In the genomic region with DNA sequence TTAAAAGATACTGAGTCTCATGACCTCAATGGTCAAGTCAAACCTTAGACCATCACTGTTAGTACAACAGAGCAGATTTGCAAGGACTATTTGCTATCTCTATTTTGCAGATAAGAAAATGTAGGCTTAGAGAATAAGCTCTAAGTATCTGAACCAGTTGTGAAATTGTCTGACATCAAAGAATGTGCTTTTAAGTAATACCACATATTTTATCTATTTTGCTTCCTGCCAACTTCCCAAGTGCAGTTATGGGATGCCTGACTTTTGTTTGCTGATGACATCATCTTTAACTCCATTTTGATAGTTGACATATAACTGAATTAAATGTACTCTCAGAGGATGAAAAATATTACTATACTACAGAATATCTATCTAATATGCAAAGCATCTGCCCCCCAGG, we compare ENCODE assay signal across 22 cellular contexts.
"Had no signal": no experiment of that assay in that cellular context is flagged by ENCODE, and none has a peak within 500 bp of the region (broad histone marks: within the 10 kb centered on the region; RNA-seq: fewer than 3 reads in every experiment).

No MANE protein-coding gene starts in this region.

- H3K4me3 ChIP-seq: left ventricle myocardium inferior, pancreas, prostate gland, sigmoid colon, stomach, thyroid gland, upper lobe of left lung had no signal

- H3K4me1 ChIP-seq: left ventricle myocardium inferior, pancreas, prostate gland, stomach, thyroid gland, upper lobe of left lung had no signal

- H3K27me3 ChIP-seq: pancreas, sigmoid colon, stomach, thyroid gland, upper lobe of left lung had no signal

- DNase-seq: activated CD4-positive, alpha-beta memory T cell treated with anti-CD3 and anti-CD28 coated beads, Interleukin-2, amount 10 ng/mL, durations not matched to agents 7 days and 5 days; activated CD4-positive, alpha-beta T cell treated with anti-CD3 and anti-CD28 coated beads, Interleukin-2, amount 10 ng/mL, durations not matched to agents 24 days and 14 days; activated CD4-positive, CD25-positive, alpha-beta regulatory T cell treated with anti-CD3 and anti-CD28 coated beads, Interleukin-2, amount 50 U/mL, for 72 hours; activated CD8-positive, alpha-beta memory T cell treated with anti-CD3 and anti-CD28 coated beads, Interleukin-2, amount 50 U/mL, for 48 hours; activated gamma-delta T cell; activated T-cell treated with anti-CD3 and anti-CD28 coated beads, Interleukin-2, amount 50 U/mL, for 24 hours; aorta; caudate nucleus; islet precursor cell; left ventricle myocardium inferior; nephron progenitor cell; pancreas; retina; sigmoid colon; small intestine; stimulated activated CD4-positive, alpha-beta T cell treated with anti-CD3 and anti-CD28 coated beads, Interleukin-1b, Interleukin-23, amount 100 ng/mL, for 48 hours; stimulated activated naive B cell treated with anti-CD40 and anti-IgM and Interleukin-4, amounts not matched to agents 10 μg/mL and 1 μg/mL and 100 μg/mL, for 72 hours; stomach; thyroid gland; upper lobe of left lung had no signal

- H3K9me3 ChIP-seq: pancreas, prostate gland, sigmoid colon, stomach, thyroid gland, upper lobe of left lung had no signal

- H3K27ac ChIP-seq: left ventricle myocardium inferior, pancreas, prostate gland, sigmoid colon, stomach, thyroid gland, upper lobe of left lung, VCaP had no signal

- H3K36me3 ChIP-seq: left ventricle myocardium inferior, pancreas, prostate gland, sigmoid colon, stomach, thyroid gland, upper lobe of left lung had no signal
